3 cellular contexts compared by ENCODE assay signal in the genomic region with DNA sequence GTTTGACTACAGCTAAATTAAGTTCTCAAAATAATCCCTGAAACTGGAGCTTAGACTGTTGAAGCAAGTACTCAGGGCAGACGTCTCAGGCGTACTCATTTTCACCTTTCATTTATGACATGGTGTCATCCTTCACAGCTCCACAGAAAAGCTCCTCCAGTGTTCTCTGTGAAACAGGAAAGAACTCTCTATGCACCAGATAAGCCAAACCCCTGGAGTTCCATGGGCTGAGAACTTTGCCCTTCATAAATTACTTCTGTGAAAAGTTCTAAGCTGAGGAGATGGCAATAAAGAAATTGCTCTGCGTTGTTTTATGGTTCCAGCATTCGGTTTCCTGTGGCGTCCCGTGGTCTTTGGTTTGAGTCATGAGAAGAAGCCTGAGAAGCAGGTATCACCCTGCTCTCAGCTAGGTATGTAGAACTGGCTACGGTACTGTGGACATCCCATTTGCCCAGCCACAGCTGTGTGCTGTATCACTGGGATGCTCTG.
TF ChIP-seq lines count a peak whose summit lies in the region.

No MANE protein-coding gene starts in this region.

TF ChIP-seq in SK-N-SH, 30 proteins besides CTCF, POLR2A, EP300 and RAD21:
- TF ChIP-seq, protein P1, sequence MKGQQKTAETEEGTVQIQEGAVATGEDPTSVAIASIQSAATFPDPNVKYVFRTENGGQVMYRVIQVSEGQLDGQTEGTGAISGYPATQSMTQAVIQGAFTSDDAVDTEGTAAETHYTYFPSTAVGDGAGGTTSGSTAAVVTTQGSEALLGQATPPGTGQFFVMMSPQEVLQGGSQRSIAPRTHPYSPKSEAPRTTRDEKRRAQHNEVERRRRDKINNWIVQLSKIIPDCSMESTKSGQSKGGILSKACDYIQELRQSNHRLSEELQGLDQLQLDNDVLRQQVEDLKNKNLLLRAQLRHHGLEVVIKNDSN (IDR thresholded peaks at IDR 0.05; ENCODE audit: borderline replicate concordance, low read depth), result no peak
- no peak for TF ChIP-seq SIN3A (IDR thresholded peaks at IDR 0.05; ENCODE audit: borderline replicate concordance, low read depth, low read length)
- no peak for TF ChIP-seq NFIC (IDR thresholded peaks at IDR 0.05; ENCODE audit: borderline replicate concordance)
- TF ChIP-seq JUND (IDR thresholded peaks at IDR 0.05), result no peak
- TF ChIP-seq CHD2 (IDR thresholded peaks at IDR 0.05; ENCODE audit: low read length, partially characterized antibody), result no peak
- no peak for TF ChIP-seq YY1 (IDR thresholded peaks at IDR 0.05; ENCODE audit: low read depth)
- TF ChIP-seq FOXM1 (IDR thresholded peaks at IDR 0.05; ENCODE audit: low read depth), result no peak
- TF ChIP-seq, protein P2, sequence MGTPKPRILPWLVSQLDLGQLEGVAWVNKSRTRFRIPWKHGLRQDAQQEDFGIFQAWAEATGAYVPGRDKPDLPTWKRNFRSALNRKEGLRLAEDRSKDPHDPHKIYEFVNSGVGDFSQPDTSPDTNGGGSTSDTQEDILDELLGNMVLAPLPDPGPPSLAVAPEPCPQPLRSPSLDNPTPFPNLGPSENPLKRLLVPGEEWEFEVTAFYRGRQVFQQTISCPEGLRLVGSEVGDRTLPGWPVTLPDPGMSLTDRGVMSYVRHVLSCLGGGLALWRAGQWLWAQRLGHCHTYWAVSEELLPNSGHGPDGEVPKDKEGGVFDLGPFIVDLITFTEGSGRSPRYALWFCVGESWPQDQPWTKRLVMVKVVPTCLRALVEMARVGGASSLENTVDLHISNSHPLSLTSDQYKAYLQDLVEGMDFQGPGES (IDR thresholded peaks at IDR 0.05; ENCODE audit: low read depth, low read length), result no peak
- TF ChIP-seq EZH2phosphoT487 (IDR thresholded peaks at IDR 0.05; ENCODE audit: borderline replicate concordance, low read depth), result no peak
- no peak for TF ChIP-seq GATA2 (CRISPR knock-in tag; IDR thresholded peaks at IDR 0.05)
- TF ChIP-seq, protein P3, sequence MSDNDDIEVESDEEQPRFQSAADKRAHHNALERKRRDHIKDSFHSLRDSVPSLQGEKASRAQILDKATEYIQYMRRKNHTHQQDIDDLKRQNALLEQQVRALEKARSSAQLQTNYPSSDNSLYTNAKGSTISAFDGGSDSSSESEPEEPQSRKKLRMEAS (IDR thresholded peaks at IDR 0.05; ENCODE audit: low read depth), result no peak
- TF ChIP-seq TEAD4 (IDR thresholded peaks at IDR 0.05; ENCODE audit: borderline replicate concordance, insufficient read depth), result no peak
- TF ChIP-seq MEF2A (IDR thresholded peaks at IDR 0.05; ENCODE audit: borderline replicate concordance, low read depth), result no peak
- no peak for TF ChIP-seq RCOR1 (IDR thresholded peaks at IDR 0.05; ENCODE audit: low read length)
- TF ChIP-seq TCF12 (IDR thresholded peaks at IDR 0.05), result no peak
- no peak for TF ChIP-seq RXRA (IDR thresholded peaks at IDR 0.05; ENCODE audit: borderline replicate concordance, low read depth)
- TF ChIP-seq POLR2AphosphoS5 (IDR thresholded peaks at IDR 0.05; ENCODE audit: low read depth, low read length), result no peak
- no peak for TF ChIP-seq ELF1 (IDR thresholded peaks at IDR 0.05)
- TF ChIP-seq, protein P4, sequence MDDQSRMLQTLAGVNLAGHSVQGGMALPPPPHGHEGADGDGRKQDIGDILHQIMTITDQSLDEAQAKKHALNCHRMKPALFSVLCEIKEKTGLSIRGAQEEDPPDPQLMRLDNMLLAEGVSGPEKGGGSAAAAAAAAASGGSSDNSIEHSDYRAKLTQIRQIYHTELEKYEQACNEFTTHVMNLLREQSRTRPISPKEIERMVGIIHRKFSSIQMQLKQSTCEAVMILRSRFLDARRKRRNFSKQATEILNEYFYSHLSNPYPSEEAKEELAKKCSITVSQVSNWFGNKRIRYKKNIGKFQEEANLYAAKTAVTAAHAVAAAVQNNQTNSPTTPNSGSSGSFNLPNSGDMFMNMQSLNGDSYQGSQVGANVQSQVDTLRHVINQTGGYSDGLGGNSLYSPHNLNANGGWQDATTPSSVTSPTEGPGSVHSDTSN (IDR thresholded peaks at IDR 0.05), result no peak
- no peak for TF ChIP-seq FOSL2 (IDR thresholded peaks at IDR 0.05; ENCODE audit: borderline replicate concordance, low read depth)
TF ChIP-seq in SK-N-SH: peak in this region for 0.

TF ChIP-seq in SK-N-SH treated with all-trans-retinoic acid at 6 μM for 48 hours, 23 proteins besides CTCF, POLR2A, EP300 and RAD21:
- TF ChIP-seq TOX (CRISPR knock-in tag; IDR thresholded peaks at IDR 0.05; ENCODE audit: borderline replicate concordance) (no peak), ESRRG (CRISPR knock-in tag; IDR thresholded peaks at IDR 0.05) (no peak), OSR1 (CRISPR knock-in tag; IDR thresholded peaks at IDR 0.05) (no peak), CSDC2 (CRISPR knock-in tag; IDR thresholded peaks at IDR 0.05) (no peak), ZC3H10 (CRISPR knock-in tag; IDR thresholded peaks at IDR 0.05) (no peak), RARB (CRISPR knock-in tag; IDR thresholded peaks at IDR 0.05) (no peak), PPARA (CRISPR knock-in tag; IDR thresholded peaks at IDR 0.05; ENCODE audit: borderline replicate concordance) (no peak), SNAI2 (CRISPR knock-in tag; IDR thresholded peaks at IDR 0.05) (no peak), ZNF8 (CRISPR knock-in tag; IDR thresholded peaks at IDR 0.05) (no peak)
- TF ChIP-seq, protein P5, sequence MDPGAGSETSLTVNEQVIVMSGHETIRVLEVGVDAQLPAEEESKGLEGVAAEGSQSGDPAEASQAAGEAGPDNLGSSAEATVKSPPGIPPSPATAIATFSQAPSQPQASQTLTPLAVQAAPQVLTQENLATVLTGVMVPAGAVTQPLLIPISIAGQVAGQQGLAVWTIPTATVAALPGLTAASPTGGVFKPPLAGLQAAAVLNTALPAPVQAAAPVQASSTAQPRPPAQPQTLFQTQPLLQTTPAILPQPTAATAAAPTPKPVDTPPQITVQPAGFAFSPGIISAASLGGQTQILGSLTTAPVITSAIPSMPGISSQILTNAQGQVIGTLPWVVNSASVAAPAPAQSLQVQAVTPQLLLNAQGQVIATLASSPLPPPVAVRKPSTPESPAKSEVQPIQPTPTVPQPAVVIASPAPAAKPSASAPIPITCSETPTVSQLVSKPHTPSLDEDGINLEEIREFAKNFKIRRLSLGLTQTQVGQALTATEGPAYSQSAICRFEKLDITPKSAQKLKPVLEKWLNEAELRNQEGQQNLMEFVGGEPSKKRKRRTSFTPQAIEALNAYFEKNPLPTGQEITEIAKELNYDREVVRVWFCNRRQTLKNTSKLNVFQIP (CRISPR knock-in tag; IDR thresholded peaks at IDR 0.05; ENCODE audit: borderline replicate concordance, low read depth), result no peak
- TF ChIP-seq, protein P6, sequence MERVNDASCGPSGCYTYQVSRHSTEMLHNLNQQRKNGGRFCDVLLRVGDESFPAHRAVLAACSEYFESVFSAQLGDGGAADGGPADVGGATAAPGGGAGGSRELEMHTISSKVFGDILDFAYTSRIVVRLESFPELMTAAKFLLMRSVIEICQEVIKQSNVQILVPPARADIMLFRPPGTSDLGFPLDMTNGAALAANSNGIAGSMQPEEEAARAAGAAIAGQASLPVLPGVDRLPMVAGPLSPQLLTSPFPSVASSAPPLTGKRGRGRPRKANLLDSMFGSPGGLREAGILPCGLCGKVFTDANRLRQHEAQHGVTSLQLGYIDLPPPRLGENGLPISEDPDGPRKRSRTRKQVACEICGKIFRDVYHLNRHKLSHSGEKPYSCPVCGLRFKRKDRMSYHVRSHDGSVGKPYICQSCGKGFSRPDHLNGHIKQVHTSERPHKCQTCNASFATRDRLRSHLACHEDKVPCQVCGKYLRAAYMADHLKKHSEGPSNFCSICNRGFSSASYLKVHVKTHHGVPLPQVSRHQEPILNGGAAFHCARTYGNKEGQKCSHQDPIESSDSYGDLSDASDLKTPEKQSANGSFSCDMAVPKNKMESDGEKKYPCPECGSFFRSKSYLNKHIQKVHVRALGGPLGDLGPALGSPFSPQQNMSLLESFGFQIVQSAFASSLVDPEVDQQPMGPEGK (CRISPR knock-in tag; IDR thresholded peaks at IDR 0.05; ENCODE audit: borderline replicate concordance), result no peak
- TF ChIP-seq, protein P7, sequence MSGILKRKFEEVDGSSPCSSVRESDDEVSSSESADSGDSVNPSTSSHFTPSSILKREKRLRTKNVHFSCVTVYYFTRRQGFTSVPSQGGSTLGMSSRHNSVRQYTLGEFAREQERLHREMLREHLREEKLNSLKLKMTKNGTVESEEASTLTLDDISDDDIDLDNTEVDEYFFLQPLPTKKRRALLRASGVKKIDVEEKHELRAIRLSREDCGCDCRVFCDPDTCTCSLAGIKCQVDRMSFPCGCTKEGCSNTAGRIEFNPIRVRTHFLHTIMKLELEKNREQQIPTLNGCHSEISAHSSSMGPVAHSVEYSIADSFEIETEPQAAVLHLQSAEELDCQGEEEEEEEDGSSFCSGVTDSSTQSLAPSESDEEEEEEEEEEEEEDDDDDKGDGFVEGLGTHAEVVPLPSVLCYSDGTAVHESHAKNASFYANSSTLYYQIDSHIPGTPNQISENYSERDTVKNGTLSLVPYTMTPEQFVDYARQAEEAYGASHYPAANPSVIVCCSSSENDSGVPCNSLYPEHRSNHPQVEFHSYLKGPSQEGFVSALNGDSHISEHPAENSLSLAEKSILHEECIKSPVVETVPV (CRISPR knock-in tag; IDR thresholded peaks at IDR 0.05), result no peak
- TF ChIP-seq, protein P8, sequence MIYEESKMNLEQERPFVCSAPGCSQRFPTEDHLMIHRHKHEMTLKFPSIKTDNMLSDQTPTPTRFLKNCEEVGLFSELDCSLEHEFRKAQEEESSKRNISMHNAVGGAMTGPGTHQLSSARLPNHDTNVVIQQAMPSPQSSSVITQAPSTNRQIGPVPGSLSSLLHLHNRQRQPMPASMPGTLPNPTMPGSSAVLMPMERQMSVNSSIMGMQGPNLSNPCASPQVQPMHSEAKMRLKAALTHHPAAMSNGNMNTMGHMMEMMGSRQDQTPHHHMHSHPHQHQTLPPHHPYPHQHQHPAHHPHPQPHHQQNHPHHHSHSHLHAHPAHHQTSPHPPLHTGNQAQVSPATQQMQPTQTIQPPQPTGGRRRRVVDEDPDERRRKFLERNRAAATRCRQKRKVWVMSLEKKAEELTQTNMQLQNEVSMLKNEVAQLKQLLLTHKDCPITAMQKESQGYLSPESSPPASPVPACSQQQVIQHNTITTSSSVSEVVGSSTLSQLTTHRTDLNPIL (CRISPR knock-in tag; IDR thresholded peaks at IDR 0.05; ENCODE audit: low read depth), result no peak

TF ChIP-seq in K562, 482 proteins besides CTCF, POLR2A, EP300 and RAD21:
- no peak for TF ChIP-seq ETV6 (IDR thresholded peaks at IDR 0.05; ENCODE audit: borderline replicate concordance in 1 of 2, low read depth in 2 of 2, low read length in 1 of 2)
- TF ChIP-seq ETV6 (CRISPR knock-in tag; IDR thresholded peaks at IDR 0.05; ENCODE audit: borderline replicate concordance), result no peak
- 0 out of 2 replicates have a peak, but pooled peaks have one; percentile 6 for TF ChIP-seq MYC (IDR thresholded peaks at IDR 0.05; ENCODE audit: low read depth, low read length)
- TF ChIP-seq MYC (CRISPR knock-in tag; IDR thresholded peaks at IDR 0.05; ENCODE audit: borderline replicate concordance, low read depth), result no peak
TF ChIP-seq in K562: peak in this region for 1.
